Comparison of ENCODE assay signal across 1 cellular context in the genomic region with DNA sequence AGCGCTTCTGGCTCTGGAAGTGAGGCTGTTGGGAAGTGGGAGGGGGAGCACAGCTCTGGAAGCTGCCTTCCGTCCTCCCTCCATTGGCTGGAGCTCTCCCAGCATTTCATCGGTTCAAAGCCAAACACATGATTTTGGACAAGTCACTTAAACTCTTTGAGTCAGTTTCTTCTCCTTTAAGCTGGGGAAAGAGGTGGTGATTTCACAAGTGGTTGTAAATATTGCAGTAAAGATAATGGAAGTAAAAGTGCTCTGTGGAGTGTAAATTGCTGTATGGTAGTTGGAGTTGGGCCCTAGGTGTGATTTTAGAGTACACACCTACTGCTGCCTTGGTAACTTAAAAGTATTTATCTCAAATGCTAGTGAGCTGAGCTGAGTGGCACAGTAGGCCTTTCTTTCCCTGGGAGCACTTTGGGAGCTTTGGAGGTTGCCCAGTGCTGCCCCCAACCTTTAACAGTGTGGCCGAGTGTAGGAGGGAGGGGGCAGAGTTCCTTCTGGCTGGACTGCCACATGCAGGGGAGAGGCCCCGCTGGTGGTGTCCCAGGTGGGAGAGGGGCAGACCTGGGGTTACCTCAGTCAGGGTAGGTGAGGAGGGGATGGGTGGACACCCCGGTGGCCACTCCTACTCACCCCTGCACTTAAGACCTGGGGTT.
TF ChIP-seq lines count a peak whose summit lies in the region.

No MANE protein-coding gene starts in this region.

TF ChIP-seq in HepG2, 621 proteins besides CTCF, POLR2A, EP300 and RAD21 (continued from another document):
- TF ChIP-seq, protein P1, sequence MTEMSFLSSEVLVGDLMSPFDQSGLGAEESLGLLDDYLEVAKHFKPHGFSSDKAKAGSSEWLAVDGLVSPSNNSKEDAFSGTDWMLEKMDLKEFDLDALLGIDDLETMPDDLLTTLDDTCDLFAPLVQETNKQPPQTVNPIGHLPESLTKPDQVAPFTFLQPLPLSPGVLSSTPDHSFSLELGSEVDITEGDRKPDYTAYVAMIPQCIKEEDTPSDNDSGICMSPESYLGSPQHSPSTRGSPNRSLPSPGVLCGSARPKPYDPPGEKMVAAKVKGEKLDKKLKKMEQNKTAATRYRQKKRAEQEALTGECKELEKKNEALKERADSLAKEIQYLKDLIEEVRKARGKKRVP (CRISPR knock-in tag; IDR thresholded peaks at IDR 0.05), result peak in 1 of 2 experiments; percentile 57; a peak in 1 of 4 replicates
- TF ChIP-seq, protein P2, sequence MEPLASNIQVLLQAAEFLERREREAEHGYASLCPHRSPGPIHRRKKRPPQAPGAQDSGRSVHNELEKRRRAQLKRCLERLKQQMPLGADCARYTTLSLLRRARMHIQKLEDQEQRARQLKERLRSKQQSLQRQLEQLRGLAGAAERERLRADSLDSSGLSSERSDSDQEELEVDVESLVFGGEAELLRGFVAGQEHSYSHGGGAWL (CRISPR knock-in tag; IDR thresholded peaks at IDR 0.05), result no peak
- TF ChIP-seq ZNF264 (CRISPR knock-in tag; IDR thresholded peaks at IDR 0.05) (no peak), ZNF263 (CRISPR knock-in tag; IDR thresholded peaks at IDR 0.05) (peak; percentile 90), SAFB2 (CRISPR knock-in tag; IDR thresholded peaks at IDR 0.05; ENCODE audit: borderline replicate concordance, low read depth) (no peak), TBX2 (CRISPR knock-in tag; IDR thresholded peaks at IDR 0.05; ENCODE audit: borderline replicate concordance) (no peak), ZNF558 (CRISPR knock-in tag; IDR thresholded peaks at IDR 0.05; ENCODE audit: borderline replicate concordance) (no peak), GFI1 (CRISPR knock-in tag; IDR thresholded peaks at IDR 0.05; ENCODE audit: borderline replicate concordance) (no peak), ZNF33A (CRISPR knock-in tag; IDR thresholded peaks at IDR 0.05; ENCODE audit: borderline replicate concordance) (no peak), ZNF777 (CRISPR knock-in tag; IDR thresholded peaks at IDR 0.05) (no peak), ZFP1 (CRISPR knock-in tag; IDR thresholded peaks at IDR 0.05) (no peak), ZSCAN25 (CRISPR knock-in tag; IDR thresholded peaks at IDR 0.05) (peak; percentile 87), ZNF556 (CRISPR knock-in tag; IDR thresholded peaks at IDR 0.05; ENCODE audit: borderline replicate concordance) (no peak), FOXK1 (CRISPR knock-in tag; IDR thresholded peaks at IDR 0.05; ENCODE audit: borderline replicate concordance, low read depth) (0 out of 2 replicates have a peak, but pooled peaks have one; percentile 27), KAT2B (IDR thresholded peaks at IDR 0.05; ENCODE audit: borderline replicate concordance, low read depth, low read length) (no peak), ZNF75D (CRISPR knock-in tag; IDR thresholded peaks at IDR 0.05; ENCODE audit: borderline replicate concordance) (no peak), FOXM1 (CRISPR knock-in tag; IDR thresholded peaks at IDR 0.05) (no peak), XRCC5 (optimal IDR thresholded peaks at IDR 0.05; ENCODE audit: low read length) (peak; percentile 22), FOXA3 (CRISPR knock-in tag; IDR thresholded peaks at IDR 0.05) (peak; percentile 21; the same call in 1 of the 2 replicates), TGIF2 (CRISPR knock-in tag; IDR thresholded peaks at IDR 0.05) (peak; percentile 11; the same call in 1 of the 2 replicates), NFKBIZ (CRISPR knock-in tag; IDR thresholded peaks at IDR 0.05) (no peak), DMAP1 (CRISPR knock-in tag; IDR thresholded peaks at IDR 0.05) (no peak), ZC3H13 (CRISPR knock-in tag; IDR thresholded peaks at IDR 0.05) (no peak), STAG1 (CRISPR knock-in tag; IDR thresholded peaks at IDR 0.05) (peak; percentile 21; the same call in 1 of the 2 replicates), NCOA2 (CRISPR knock-in tag; IDR thresholded peaks at IDR 0.05) (no peak), SSRP1 (CRISPR knock-in tag; IDR thresholded peaks at IDR 0.05) (no peak), HNF4A (CRISPR knock-in tag; IDR thresholded peaks at IDR 0.05) (no peak)
- TF ChIP-seq, protein P3, sequence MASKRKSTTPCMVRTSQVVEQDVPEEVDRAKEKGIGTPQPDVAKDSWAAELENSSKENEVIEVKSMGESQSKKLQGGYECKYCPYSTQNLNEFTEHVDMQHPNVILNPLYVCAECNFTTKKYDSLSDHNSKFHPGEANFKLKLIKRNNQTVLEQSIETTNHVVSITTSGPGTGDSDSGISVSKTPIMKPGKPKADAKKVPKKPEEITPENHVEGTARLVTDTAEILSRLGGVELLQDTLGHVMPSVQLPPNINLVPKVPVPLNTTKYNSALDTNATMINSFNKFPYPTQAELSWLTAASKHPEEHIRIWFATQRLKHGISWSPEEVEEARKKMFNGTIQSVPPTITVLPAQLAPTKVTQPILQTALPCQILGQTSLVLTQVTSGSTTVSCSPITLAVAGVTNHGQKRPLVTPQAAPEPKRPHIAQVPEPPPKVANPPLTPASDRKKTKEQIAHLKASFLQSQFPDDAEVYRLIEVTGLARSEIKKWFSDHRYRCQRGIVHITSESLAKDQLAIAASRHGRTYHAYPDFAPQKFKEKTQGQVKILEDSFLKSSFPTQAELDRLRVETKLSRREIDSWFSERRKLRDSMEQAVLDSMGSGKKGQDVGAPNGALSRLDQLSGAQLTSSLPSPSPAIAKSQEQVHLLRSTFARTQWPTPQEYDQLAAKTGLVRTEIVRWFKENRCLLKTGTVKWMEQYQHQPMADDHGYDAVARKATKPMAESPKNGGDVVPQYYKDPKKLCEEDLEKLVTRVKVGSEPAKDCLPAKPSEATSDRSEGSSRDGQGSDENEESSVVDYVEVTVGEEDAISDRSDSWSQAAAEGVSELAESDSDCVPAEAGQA (IDR thresholded peaks at IDR 0.05; ENCODE audit: low read depth), result no peak
- TF ChIP-seq, protein P3 (CRISPR knock-in tag; IDR thresholded peaks at IDR 0.05; ENCODE audit: borderline replicate concordance), result no peak
- TF ChIP-seq, protein P4, sequence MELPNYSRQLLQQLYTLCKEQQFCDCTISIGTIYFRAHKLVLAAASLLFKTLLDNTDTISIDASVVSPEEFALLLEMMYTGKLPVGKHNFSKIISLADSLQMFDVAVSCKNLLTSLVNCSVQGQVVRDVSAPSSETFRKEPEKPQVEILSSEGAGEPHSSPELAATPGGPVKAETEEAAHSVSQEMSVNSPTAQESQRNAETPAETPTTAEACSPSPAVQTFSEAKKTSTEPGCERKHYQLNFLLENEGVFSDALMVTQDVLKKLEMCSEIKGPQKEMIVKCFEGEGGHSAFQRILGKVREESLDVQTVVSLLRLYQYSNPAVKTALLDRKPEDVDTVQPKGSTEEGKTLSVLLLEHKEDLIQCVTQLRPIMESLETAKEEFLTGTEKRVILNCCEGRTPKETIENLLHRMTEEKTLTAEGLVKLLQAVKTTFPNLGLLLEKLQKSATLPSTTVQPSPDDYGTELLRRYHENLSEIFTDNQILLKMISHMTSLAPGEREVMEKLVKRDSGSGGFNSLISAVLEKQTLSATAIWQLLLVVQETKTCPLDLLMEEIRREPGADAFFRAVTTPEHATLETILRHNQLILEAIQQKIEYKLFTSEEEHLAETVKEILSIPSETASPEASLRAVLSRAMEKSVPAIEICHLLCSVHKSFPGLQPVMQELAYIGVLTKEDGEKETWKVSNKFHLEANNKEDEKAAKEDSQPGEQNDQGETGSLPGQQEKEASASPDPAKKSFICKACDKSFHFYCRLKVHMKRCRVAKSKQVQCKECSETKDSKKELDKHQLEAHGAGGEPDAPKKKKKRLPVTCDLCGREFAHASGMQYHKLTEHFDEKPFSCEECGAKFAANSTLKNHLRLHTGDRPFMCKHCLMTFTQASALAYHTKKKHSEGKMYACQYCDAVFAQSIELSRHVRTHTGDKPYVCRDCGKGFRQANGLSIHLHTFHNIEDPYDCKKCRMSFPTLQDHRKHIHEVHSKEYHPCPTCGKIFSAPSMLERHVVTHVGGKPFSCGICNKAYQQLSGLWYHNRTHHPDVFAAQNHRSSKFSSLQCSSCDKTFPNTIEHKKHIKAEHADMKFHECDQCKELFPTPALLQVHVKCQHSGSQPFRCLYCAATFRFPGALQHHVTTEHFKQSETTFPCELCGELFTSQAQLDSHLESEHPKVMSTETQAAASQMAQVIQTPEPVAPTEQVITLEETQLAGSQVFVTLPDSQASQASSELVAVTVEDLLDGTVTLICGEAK (IDR thresholded peaks at IDR 0.05), result no peak
- TF ChIP-seq, protein P4 (CRISPR knock-in tag; IDR thresholded peaks at IDR 0.05), result no peak
- TF ChIP-seq, protein P5, sequence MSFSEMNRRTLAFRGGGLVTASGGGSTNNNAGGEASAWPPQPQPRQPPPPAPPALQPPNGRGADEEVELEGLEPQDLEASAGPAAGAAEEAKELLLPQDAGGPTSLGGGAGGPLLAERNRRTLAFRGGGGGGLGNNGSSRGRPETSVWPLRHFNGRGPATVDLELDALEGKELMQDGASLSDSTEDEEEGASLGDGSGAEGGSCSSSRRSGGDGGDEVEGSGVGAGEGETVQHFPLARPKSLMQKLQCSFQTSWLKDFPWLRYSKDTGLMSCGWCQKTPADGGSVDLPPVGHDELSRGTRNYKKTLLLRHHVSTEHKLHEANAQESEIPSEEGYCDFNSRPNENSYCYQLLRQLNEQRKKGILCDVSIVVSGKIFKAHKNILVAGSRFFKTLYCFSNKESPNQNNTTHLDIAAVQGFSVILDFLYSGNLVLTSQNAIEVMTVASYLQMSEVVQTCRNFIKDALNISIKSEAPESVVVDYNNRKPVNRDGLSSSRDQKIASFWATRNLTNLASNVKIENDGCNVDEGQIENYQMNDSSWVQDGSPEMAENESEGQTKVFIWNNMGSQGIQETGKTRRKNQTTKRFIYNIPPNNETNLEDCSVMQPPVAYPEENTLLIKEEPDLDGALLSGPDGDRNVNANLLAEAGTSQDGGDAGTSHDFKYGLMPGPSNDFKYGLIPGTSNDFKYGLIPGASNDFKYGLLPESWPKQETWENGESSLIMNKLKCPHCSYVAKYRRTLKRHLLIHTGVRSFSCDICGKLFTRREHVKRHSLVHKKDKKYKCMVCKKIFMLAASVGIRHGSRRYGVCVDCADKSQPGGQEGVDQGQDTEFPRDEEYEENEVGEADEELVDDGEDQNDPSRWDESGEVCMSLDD (CRISPR knock-in tag; IDR thresholded peaks at IDR 0.05; ENCODE audit: borderline replicate concordance), result no peak
- TF ChIP-seq, protein P6, sequence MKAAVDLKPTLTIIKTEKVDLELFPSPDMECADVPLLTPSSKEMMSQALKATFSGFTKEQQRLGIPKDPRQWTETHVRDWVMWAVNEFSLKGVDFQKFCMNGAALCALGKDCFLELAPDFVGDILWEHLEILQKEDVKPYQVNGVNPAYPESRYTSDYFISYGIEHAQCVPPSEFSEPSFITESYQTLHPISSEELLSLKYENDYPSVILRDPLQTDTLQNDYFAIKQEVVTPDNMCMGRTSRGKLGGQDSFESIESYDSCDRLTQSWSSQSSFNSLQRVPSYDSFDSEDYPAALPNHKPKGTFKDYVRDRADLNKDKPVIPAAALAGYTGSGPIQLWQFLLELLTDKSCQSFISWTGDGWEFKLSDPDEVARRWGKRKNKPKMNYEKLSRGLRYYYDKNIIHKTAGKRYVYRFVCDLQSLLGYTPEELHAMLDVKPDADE (CRISPR knock-in tag; IDR thresholded peaks at IDR 0.05), result no peak
